Comparison of ENCODE assay signal across 14 cellular contexts in the genomic region with DNA sequence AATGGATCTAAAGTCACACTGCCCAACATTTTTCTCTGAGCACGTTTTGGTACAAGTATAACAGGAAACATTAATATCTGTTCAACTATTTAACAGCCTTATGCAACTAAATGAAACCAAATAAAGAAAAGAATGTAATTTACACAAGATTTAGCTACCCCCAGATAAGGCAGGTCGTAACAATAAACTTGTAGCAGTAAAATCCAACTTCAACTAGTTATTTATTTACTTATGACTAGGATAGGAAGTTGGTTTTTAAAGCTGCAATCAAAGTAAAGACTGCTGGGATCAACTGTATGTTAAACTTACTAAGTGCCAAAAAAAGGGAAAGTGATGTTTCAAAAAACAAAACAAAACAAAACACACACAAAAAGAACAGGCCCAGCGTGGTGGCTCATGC. TPM values are rescaled to one million over a fixed set of nuclear protein-coding genes. Genes with fewer than 3 reads are reported as not detected.
A peak's percentile ranks its signal among the peaks of the same experiment; 100 is the strongest.
DNase-seq lines count a peak whose midpoint lies in the region; ATAC-seq, FAIRE-seq and TF ChIP-seq lines count a peak whose summit lies in the region.
"Had no signal": no experiment of that assay in that cellular context is flagged by ENCODE, and none has a peak within 500 bp of the region (broad histone marks: within the 10 kb centered on the region; RNA-seq: fewer than 3 reads in every experiment).

No MANE protein-coding gene starts in this region.

- ATAC-seq in natural killer cell treated with Interleukin-12 subunit alpha and Interleukin-12 subunit beta and Interleukin-15 and Interleukin-18, amount 100 ng/mL, for 72 hours: no peak
- no peak for ATAC-seq in GM21786 (IDR thresholded peaks at IDR 0.05; ENCODE audit: unreplicated experiment)
- ATAC-seq in HG02571 (IDR thresholded peaks at IDR 0.05; ENCODE audit: unreplicated experiment): no peak
- ATAC-seq in stimulated activated memory B cell treated with anti-CD40 and anti-IgM and Interleukin-4, amounts not matched to agents 10 μg/mL and 1 μg/mL and 100 μg/mL, for 72 hours: no peak
- ATAC-seq: SK-N-SH treated with all-trans-retinoic acid at 6 μM for 48 hours had no signal

- BruUV-seq in endothelial cell of umbilical vein (replicated peaks; lab: Mats Ljungman, UMichigan): no TSS peak

- intact Hi-C loops in endothelial cell of umbilical vein (cut with micrococcal nuclease): loop anchor here (5.0 kb wide), 2 partner anchors 38 to 128 kb away; partner anchors contain the start of gene GNPNAT1
- intact Hi-C loops in vagina (cut with DNase I): no loop called here

- CTCF ChIA-PET in HEK293 (lab: Yijun Ruan, JAX) (interaction anchor here (1.1 kb wide), 1 partner anchor 41 kb away, joined by 5 read pairs; no protein-coding TSS in a partner anchor), endothelial cell of umbilical vein (lab: Charles Lee) (interaction anchor here (0.9 to 2.7 kb wide), 6 partner anchors 14 to 94 kb away, joined by 3 to 11 read pairs (median 5); no protein-coding TSS in a partner anchor)

- no peaks in the 10 kb centered on the region for H3K9me3 Mint-ChIP-seq in natural killer cell treated with Interleukin-12 subunit alpha and Interleukin-12 subunit beta and Interleukin-15 and Interleukin-18, amount 100 ng/mL, for 72 hours
- no peaks in the 10 kb centered on the region for H3K9me3 Mint-ChIP-seq in stimulated activated memory B cell treated with anti-CD40 and anti-IgM and Interleukin-4, amounts not matched to agents 10 μg/mL and 1 μg/mL and 100 μg/mL, for 72 hours

- H4K20me1 ChIP-seq in endothelial cell of umbilical vein (replicated peaks; ENCODE audit: control insufficient read depth, extremely low read depth, insufficient read depth, low read length): peaks cover 3% of the 10 kb centered on the region

- peak overlapping the region; percentile 70 to 89 for H3K27ac Mint-ChIP-seq in natural killer cell treated with Interleukin-12 subunit alpha and Interleukin-12 subunit beta and Interleukin-15 and Interleukin-18, amount 100 ng/mL, for 72 hours
- H3K27ac Mint-ChIP-seq in stimulated activated memory B cell treated with anti-CD40 and anti-IgM and Interleukin-4, amounts not matched to agents 10 μg/mL and 1 μg/mL and 100 μg/mL, for 72 hours: no peak overlapping the region

- no peak for TF ChIP-seq POLR2A in endothelial cell of umbilical vein (IDR thresholded peaks at IDR 0.05; ENCODE audit: low read depth, low read length)
- no peak for TF ChIP-seq POLR2A in vagina (IDR thresholded peaks at IDR 0.05)

- no peaks in the 10 kb centered on the region for H3K27me3 Mint-ChIP-seq in natural killer cell treated with Interleukin-12 subunit alpha and Interleukin-12 subunit beta and Interleukin-15 and Interleukin-18, amount 100 ng/mL, for 72 hours
- no peaks in the 10 kb centered on the region for H3K27me3 Mint-ChIP-seq in stimulated activated memory B cell treated with anti-CD40 and anti-IgM and Interleukin-4, amounts not matched to agents 10 μg/mL and 1 μg/mL and 100 μg/mL, for 72 hours

- peak; percentile 51 for DNase-seq in endothelial cell of umbilical vein (ENCODE audit: low read depth, low spot score)
- no peak for DNase-seq in natural killer cell treated with Interleukin-12 subunit alpha and Interleukin-12 subunit beta and Interleukin-15 and Interleukin-18, amount 100 ng/mL, for 72 hours (ENCODE audit: low spot score)
- DNase-seq in vagina (ENCODE audit: extremely low spot score in 2 of 2): no peak
- DNase-seq: activated CD4-positive, alpha-beta T cell treated with anti-CD3 and anti-CD28 coated beads, Interleukin-2, amount 50 U/mL, for 1 hour; activated naive CD4-positive, alpha-beta T cell; NCI-H526 treated with DMSO at 0.1 percent for 48 hours had no signal

- H3K27ac ChIP-seq in ACC112 (ENCODE audit: low read depth, low read length): peak overlapping the region; percentile 87
- H3K27ac ChIP-seq in HEK293 (ENCODE audit: extremely low read depth, low read depth, low read length): no peak overlapping the region
- peak overlapping the region; percentile 91 for H3K27ac ChIP-seq in endothelial cell of umbilical vein (ENCODE audit: insufficient read depth, low read depth, low read length)
- H3K27ac ChIP-seq in vagina: no peak overlapping the region

- POLR2A ChIA-PET in HEK293 (lab: Yijun Ruan, JAX): no interaction called here
- POLR2A ChIA-PET in endothelial cell of umbilical vein (lab: Charles Lee): interaction anchor here (0.7 to 1.6 kb wide), 2 partner anchors 15 to 1262 kb away, joined by 4 read pairs; no protein-coding TSS in a partner anchor

- H3K79me2 ChIP-seq in ACC112 (ENCODE audit: control insufficient read depth, insufficient read depth, low read length, unreplicated experiment) (peaks cover 90% of the 10 kb centered on the region), endothelial cell of umbilical vein (ENCODE audit: control insufficient read depth, insufficient read depth, low read length) (peaks cover 86% of the 10 kb centered on the region)

- H3K4me1 ChIP-seq in ACC112 (ENCODE audit: control insufficient read depth, insufficient read depth, low read length, unreplicated experiment) (peaks cover 84% of the 10 kb centered on the region), HEK293 (ENCODE audit: control insufficient read depth, insufficient read depth, low read length) (peaks cover 39% of the 10 kb centered on the region), endothelial cell of umbilical vein (ENCODE audit: control insufficient read depth, extremely low read depth, insufficient read depth, low read length) (peaks cover 41% of the 10 kb centered on the region), vagina (peaks cover 61% of the 10 kb centered on the region)

- H3K4me3 Mint-ChIP-seq in natural killer cell treated with Interleukin-12 subunit alpha and Interleukin-12 subunit beta and Interleukin-15 and Interleukin-18, amount 100 ng/mL, for 72 hours: peak overlapping the region; percentile 56
- H3K4me3 Mint-ChIP-seq in stimulated activated memory B cell treated with anti-CD40 and anti-IgM and Interleukin-4, amounts not matched to agents 10 μg/mL and 1 μg/mL and 100 μg/mL, for 72 hours: no peak overlapping the region

- H3K4me1 Mint-ChIP-seq in natural killer cell treated with Interleukin-12 subunit alpha and Interleukin-12 subunit beta and Interleukin-15 and Interleukin-18, amount 100 ng/mL, for 72 hours (ENCODE audit: low read depth in 2 of 2): peaks cover 31 to 47% of the 10 kb centered on the region in 2 donors
- peaks cover 7% of the 10 kb centered on the region for H3K4me1 Mint-ChIP-seq in stimulated activated memory B cell treated with anti-CD40 and anti-IgM and Interleukin-4, amounts not matched to agents 10 μg/mL and 1 μg/mL and 100 μg/mL, for 72 hours

- H3K36me3 Mint-ChIP-seq in natural killer cell treated with Interleukin-12 subunit alpha and Interleukin-12 subunit beta and Interleukin-15 and Interleukin-18, amount 100 ng/mL, for 72 hours: no peaks in the 10 kb centered on the region
- H3K36me3 Mint-ChIP-seq in stimulated activated memory B cell treated with anti-CD40 and anti-IgM and Interleukin-4, amounts not matched to agents 10 μg/mL and 1 μg/mL and 100 μg/mL, for 72 hours: no peaks in the 10 kb centered on the region

- peaks cover 13% of the 10 kb centered on the region for H3K36me3 ChIP-seq in ACC112 (ENCODE audit: insufficient read depth, low read length)
- H3K36me3 ChIP-seq in HEK293 (ENCODE audit: control insufficient read depth in 2 of 2, insufficient read depth in 1 of 2, low read length in 2 of 2): peaks cover 3 to 10% of the 10 kb centered on the region in 2 experiments; a peak in 2 of 3 replicates
- H3K36me3 ChIP-seq in endothelial cell of umbilical vein (ENCODE audit: control insufficient read depth in 2 of 2, extremely low read depth in 1 of 2, insufficient read depth in 2 of 2, low read length in 2 of 2): peaks cover 0 to 2% of the 10 kb centered on the region in 2 experiments
- H3K36me3 ChIP-seq in vagina: peaks cover 0 to 5% of the 10 kb centered on the region in 2 donors

- peak overlapping the region; percentile 34 for H3K4me2 ChIP-seq in endothelial cell of umbilical vein (ENCODE audit: insufficient read depth, low read length)

- dilution Hi-C loops in endothelial cell of umbilical vein (cut with MboI; ENCODE audit: extremely low pct_ligation_motif_present, low sequenced_read_pairs): no loop called here

- H3K9me1 ChIP-seq in endothelial cell of umbilical vein (replicated peaks; ENCODE audit: control insufficient read depth, extremely low read depth, insufficient read depth, low read length): no peaks in the 10 kb centered on the region

- no peak for FAIRE-seq in endothelial cell of umbilical vein (lab: Jason Lieb, UNC)
- FAIRE-seq: colon had no signal

- TF ChIP-seq CTCF in HEK293 (tag by site-specific recombination; IDR thresholded peaks at IDR 0.05): no peak
- TF ChIP-seq CTCF in endothelial cell of umbilical vein (IDR thresholded peaks at IDR 0.05; ENCODE audit: extremely low read depth in 1 of 2, insufficient read depth in 1 of 2, low read depth in 1 of 2, low read length in 2 of 2): no peak
- no peak for TF ChIP-seq CTCF in vagina (IDR thresholded peaks at IDR 0.05)

- peak overlapping the region; percentile 61 for H3K9ac ChIP-seq in endothelial cell of umbilical vein (replicated peaks; ENCODE audit: extremely low read depth, insufficient read depth, low read length)

- H3K4me3 ChIP-seq in ACC112 (ENCODE audit: low read depth, low read length) (0 out of 2 replicates have a peak overlapping the region, but pooled peaks have one; percentile 7), HEK293 (ENCODE audit: low read depth, low read length) (no peak overlapping the region), endothelial cell of umbilical vein (replicated peaks in 1 of 3; ENCODE audit: insufficient read depth in 1 of 3, low read depth in 1 of 3, low read length in 3 of 3) (no peak overlapping the region), vagina (no peak overlapping the region)
- H3K4me3 ChIP-seq: tibial nerve had no signal

- H3K27me3 ChIP-seq in ACC112 (ENCODE audit: insufficient read depth, low read length): no peaks in the 10 kb centered on the region
- H3K27me3 ChIP-seq in endothelial cell of umbilical vein (ENCODE audit: control insufficient read depth in 2 of 2, insufficient read depth in 2 of 2, low read length in 2 of 2): no peaks in the 10 kb centered on the region
- H3K27me3 ChIP-seq in vagina: no peaks in the 10 kb centered on the region
- H3K27me3 ChIP-seq: tibial nerve had no signal

- H2AFZ ChIP-seq in ACC112 (ENCODE audit: low read length, unreplicated experiment) (no peak overlapping the region), endothelial cell of umbilical vein (ENCODE audit: low read depth, low read length) (no peak overlapping the region)

- H3K9me3 ChIP-seq in HEK293 (ENCODE audit: control insufficient read depth, insufficient read depth, low read depth, low read length) (no peaks in the 10 kb centered on the region), endothelial cell of umbilical vein (replicated peaks; ENCODE audit: control insufficient read depth, insufficient read depth, low read length) (no peaks in the 10 kb centered on the region), vagina (no peaks in the 10 kb centered on the region)
- H3K9me3 ChIP-seq: tibial nerve had no signal

RNA-seq across cellular contexts. Expression of gene FERMT2, which starts 30.9 kb away (rescaled TPM):
- 108 and 113 TPM in 2 replicates for total RNA-seq in endothelial cell of umbilical vein
- 45.8 and 58.7 TPM in 2 replicates for polyA plus RNA-seq in endothelial cell of umbilical vein
- polyA plus RNA-seq in endothelial cell of umbilical vein (2011; cell fraction: cytosol; rRNA removed): 80.7 and 86.2 TPM in 2 replicates
- 120 and 122 TPM in 2 replicates for polyA plus RNA-seq in endothelial cell of umbilical vein (2011; cell fraction: nucleus; rRNA removed)
- polyA plus RNA-seq in endothelial cell of umbilical vein (2012): 54.9 and 72.5 TPM in 2 replicates
- 56.4 and 78.9 TPM in 2 replicates for polyA minus RNA-seq in endothelial cell of umbilical vein
- 67.2 TPM for polyA minus RNA-seq in endothelial cell of umbilical vein (2011; cell fraction: cytosol; rRNA and poly(A)+ RNA removed)
- polyA minus RNA-seq in endothelial cell of umbilical vein (2011; cell fraction: nucleus; rRNA and poly(A)+ RNA removed): 60.6 and 82.6 TPM in 2 replicates
- total RNA-seq in natural killer cell treated with Interleukin-12 subunit alpha and Interleukin-12 subunit beta and Interleukin-15 and Interleukin-18, amount 100 ng/mL, for 72 hours: under 1 TPM; 0.62 to 0.78 TPM
- 70.2 TPM for total RNA-seq in vagina

Comparison
In these comparisons a context has a peak if more than half of its experiments do, and no peak if none do; other contexts are left out.
1. H3K27ac ChIP-seq: peak in ACC112 (single experiment) and endothelial cell of umbilical vein (single experiment); none in HEK293 (single experiment) and vagina (single experiment).
2. RNA of gene FERMT2, which starts 30.9 kb away (total RNA-seq): 108 to 113 TPM in endothelial cell of umbilical vein and 70.2 TPM in vagina (single experiment); 0.62 to 0.78 TPM in natural killer cell treated with Interleukin-12 subunit alpha and Interleukin-12 subunit beta and Interleukin-15 and Interleukin-18, amount 100 ng/mL, for 72 hours; every median in the first group is over 10 times any median in the second.